11 cellular contexts compared by ENCODE assay signal in genomic region chr9:21993007-21993406, GRCh38. TPM values are rescaled to one million over a fixed set of nuclear protein-coding genes. Genes with fewer than 3 reads are reported as not detected.
DNase-seq lines count a peak whose midpoint lies in the region; ATAC-seq and TF ChIP-seq lines count a peak whose summit lies in the region.
"Had no signal": no experiment of that assay in that cellular context is flagged by ENCODE, and none has a peak within 500 bp of the region (broad histone marks: within the 10 kb centered on the region; RNA-seq: fewer than 3 reads in every experiment).

No MANE protein-coding gene starts in this region.

- H2AFZ ChIP-seq in MM.1S (ENCODE audit: low read length) = no peak overlapping the region

- H3K4me1 Mint-ChIP-seq in T-helper 17 cell = peaks cover 17% of the 10 kb centered on the region

- H3K27ac Mint-ChIP-seq in T-helper 17 cell = peak overlapping the region; percentile 94

- H3K9ac ChIP-seq in MM.1S (ENCODE audit: low read length) = no peak overlapping the region

- H3F3A ChIP-seq in MM.1S (ENCODE audit: insufficient read depth, low read length) = no peaks in the 10 kb centered on the region

- no peaks in the 10 kb centered on the region for H4K20me1 ChIP-seq in MM.1S (ENCODE audit: insufficient read depth, low read length)

- H3K4me3 Mint-ChIP-seq in T-helper 17 cell = peak overlapping the region; percentile 97

- peaks cover 5% of the 10 kb centered on the region for H3K36me3 Mint-ChIP-seq in T-helper 17 cell (ENCODE audit: low read depth)

- peak overlapping the region; percentile 98 for H3K4me3 ChIP-seq in BE2C (ENCODE audit: low read depth, low read length)
- H3K4me3 ChIP-seq in GM12865 (ENCODE audit: low read depth, low read length) = peak overlapping the region; percentile 76
- peak overlapping the region; percentile 86 for H3K4me3 ChIP-seq in fibroblast of the aortic adventitia (ENCODE audit: low read depth, low read length)
- H3K4me3 ChIP-seq in MM.1S (ENCODE audit: low read length) = no peak overlapping the region

- peaks cover 16% of the 10 kb centered on the region for H3K27me3 Mint-ChIP-seq in T-helper 17 cell

- no peaks in the 10 kb centered on the region for H3K9me2 ChIP-seq in MM.1S (replicated peaks; ENCODE audit: insufficient read depth, low read length)

- H3K36me3 ChIP-seq in BE2C (peaks cover 7% of the 10 kb centered on the region), MM.1S (replicated peaks; ENCODE audit: insufficient read depth, low read length) (no peaks in the 10 kb centered on the region)
- H3K36me3 ChIP-seq: esophagus muscularis mucosa, upper lobe of left lung had no signal

- H3K27ac ChIP-seq in MM.1S (ENCODE audit: low read length) = no peak overlapping the region

- no peaks in the 10 kb centered on the region for H3K79me2 ChIP-seq in MM.1S (ENCODE audit: low read length)

- no peak for ATAC-seq in T-helper 17 cell

- H3K27me3 ChIP-seq in BE2C = no peaks in the 10 kb centered on the region
- H3K27me3 ChIP-seq in MM.1S (replicated peaks; ENCODE audit: insufficient read depth, low read length) = no peaks in the 10 kb centered on the region

- H3K9me3 ChIP-seq in BE2C (no peaks in the 10 kb centered on the region), T-helper 17 cell (ENCODE audit: control insufficient read depth, low read length, poor library complexity, severe bottlenecking) (no peaks in the 10 kb centered on the region), MM.1S (replicated peaks; ENCODE audit: insufficient read depth, low read length) (no peaks in the 10 kb centered on the region)
- H3K9me3 ChIP-seq: esophagus muscularis mucosa, upper lobe of left lung had no signal

- H3K4me2 ChIP-seq in MM.1S (ENCODE audit: low read depth, low read length) = no peak overlapping the region

- TF ChIP-seq CTCF in BE2C (IDR thresholded peaks at IDR 0.05; ENCODE audit: low read depth, low read length) (no peak), GM12865 (IDR thresholded peaks at IDR 0.05; ENCODE audit: insufficient read depth, low read depth, low read length, missing control alignments) (no peak), fibroblast of the aortic adventitia (IDR thresholded peaks at IDR 0.05; ENCODE audit: insufficient read depth, low read length) (no peak), MM.1S (IDR thresholded peaks at IDR 0.05; ENCODE audit: low read length) (no peak)

- DNase-seq in BE2C = no peak
- DNase-seq in GM12865 (ENCODE audit: low read depth) = no peak
- no peak for DNase-seq in T-helper 17 cell
- no peak for DNase-seq in fibroblast of the aortic adventitia (ENCODE audit: low read depth)
- DNase-seq in SHP77 treated with DMSO at 0.1 percent for 48 hours (lab: John Stamatoyannopoulos, UW) = no peak
- DNase-seq in NCI-H128 (lab: John Stamatoyannopoulos, UW; ENCODE audit: unreplicated experiment) = no peak
- DNase-seq in MM.1S = no peak
- no peak for DNase-seq in D341Med (ENCODE audit: low spot score)
- DNase-seq: stimulated activated CD4-positive, alpha-beta T cell treated with anti-CD3 and anti-CD28 coated beads, Interleukin-1b, Interleukin-23, amount 100 ng/mL, for 48 hours; upper lobe of left lung had no signal

- H3K4me1 ChIP-seq in BE2C = no peaks in the 10 kb centered on the region
- H3K4me1 ChIP-seq in MM.1S (ENCODE audit: low read length) = no peaks in the 10 kb centered on the region

RNA-seq across cellular contexts. Expression of gene CDKN2A, which starts 1.2 kb away (rescaled TPM):
- 128 TPM for polyA plus RNA-seq in BE2C (2012; ENCODE audit: insufficient read depth, insufficient read length, low read depth)
- total RNA-seq in T-helper 17 cell = 1 to 10 TPM; 4.9 to 5.7 TPM
- 21.8 and 59.9 TPM in 2 replicates for total RNA-seq in fibroblast of the aortic adventitia (ENCODE audit: low replicate concordance)

RNA-seq across cellular contexts. Expression of gene CDKN2B-AS1, which starts 1.6 kb away (rescaled TPM):
- polyA plus RNA-seq in BE2C (2012; ENCODE audit: insufficient read depth, insufficient read length, low read depth) = not detected
- 1 to 10 TPM; 1.6 to 1.7 TPM for total RNA-seq in T-helper 17 cell
- 6.4 and 12.9 TPM in 2 replicates for total RNA-seq in fibroblast of the aortic adventitia (ENCODE audit: low replicate concordance)

RNA-seq across cellular contexts. Expression of gene CDKN2B, which starts 16.1 kb away (rescaled TPM):
- polyA plus RNA-seq in BE2C (2012; ENCODE audit: insufficient read depth, insufficient read length, low read depth) = 3.7 TPM
- total RNA-seq in T-helper 17 cell (1 to 10 TPM; 1.7 to 2.0 TPM), fibroblast of the aortic adventitia (ENCODE audit: low replicate concordance) (16.0 and 35.8 TPM in 2 replicates)
